ENCODE assay signal across 14 cellular contexts in genomic region chr22:23246982-23247766, GRCh38.
DNase-seq lines count a peak whose midpoint lies in the region; ATAC-seq and TF ChIP-seq lines count a peak whose summit lies in the region.
"Had no signal": no experiment of that assay in that cellular context is flagged by ENCODE, and none has a peak within 500 bp of the region (broad histone marks: within the 10 kb centered on the region; RNA-seq: fewer than 3 reads in every experiment).

No MANE protein-coding gene starts in this region.

- H3K4me1 Mint-ChIP-seq in T-helper 17 cell (peaks cover 65% of the 10 kb centered on the region), nephron progenitor cell (peaks cover 90% of the 10 kb centered on the region)

- ATAC-seq in T-helper 17 cell: no peak
- ATAC-seq in GM21367 (IDR thresholded peaks at IDR 0.05; ENCODE audit: unreplicated experiment): no peak
- ATAC-seq: body of pancreas had no signal

- H3K27ac ChIP-seq in hepatocyte: no peak overlapping the region
- H3K27ac ChIP-seq: KMS-11 had no signal

- H3K27ac Mint-ChIP-seq in T-helper 17 cell (peak overlapping the region; percentile 88), nephron progenitor cell (peak overlapping the region; percentile 88)
- H3K27ac Mint-ChIP-seq: mesothelial cell of epicardium had no signal

- H3K4me3 Mint-ChIP-seq in T-helper 17 cell (no peak overlapping the region), nephron progenitor cell (no peak overlapping the region)
- H3K4me3 Mint-ChIP-seq: mesothelial cell of epicardium had no signal

- H3K27me3 Mint-ChIP-seq in T-helper 17 cell: no peaks in the 10 kb centered on the region
- peaks cover 5% of the 10 kb centered on the region for H3K27me3 Mint-ChIP-seq in nephron progenitor cell (ENCODE audit: low read depth, poor library complexity)

- H3K36me3 Mint-ChIP-seq in T-helper 17 cell (ENCODE audit: low read depth): no peaks in the 10 kb centered on the region
- no peaks in the 10 kb centered on the region for H3K36me3 Mint-ChIP-seq in nephron progenitor cell (ENCODE audit: low read depth)
- H3K36me3 Mint-ChIP-seq: mesothelial cell of epicardium had no signal

- no peak for TF ChIP-seq CTCF in nephron progenitor cell (IDR thresholded peaks at IDR 0.05)
- no peak for TF ChIP-seq CTCF in hepatocyte (IDR thresholded peaks at IDR 0.05; ENCODE audit: poor library complexity)

- no peak overlapping the region for H3K4me2 ChIP-seq in hepatocyte
- H3K4me2 ChIP-seq: KMS-11 had no signal

- no peaks in the 10 kb centered on the region for H3K9me3 Mint-ChIP-seq in nephron progenitor cell
- H3K9me3 Mint-ChIP-seq: mesothelial cell of epicardium had no signal

- H3K4me3 ChIP-seq in hepatocyte: no peak overlapping the region
- H3K4me3 ChIP-seq: body of pancreas had no signal

- H3K9me3 ChIP-seq in T-helper 17 cell (ENCODE audit: control insufficient read depth, low read length, poor library complexity, severe bottlenecking) (no peaks in the 10 kb centered on the region), hepatocyte (ENCODE audit: low read depth) (no peaks in the 10 kb centered on the region)
- H3K9me3 ChIP-seq: body of pancreas had no signal

- H3K9me2 ChIP-seq in hepatocyte (replicated peaks; ENCODE audit: insufficient read depth): no peaks in the 10 kb centered on the region

- H3K36me3 ChIP-seq in hepatocyte (replicated peaks; ENCODE audit: insufficient read depth, low read depth): no peaks in the 10 kb centered on the region

- no peak overlapping the region for H2AFZ ChIP-seq in hepatocyte

- H4K20me1 ChIP-seq in hepatocyte (ENCODE audit: insufficient read depth, poor library complexity, severe bottlenecking): peaks cover 19% of the 10 kb centered on the region

- DNase-seq in NCI-H345 (lab: John Stamatoyannopoulos, UW): peak; percentile 13
- DNase-seq in NCI-H345 treated with DMSO at 0.1 percent for 48 hours (lab: John Stamatoyannopoulos, UW; ENCODE audit: unreplicated experiment): no peak
- DNase-seq in NCI-H146 (lab: John Stamatoyannopoulos, UW): peak; percentile 59
- DNase-seq in T-helper 17 cell: no peak
- DNase-seq in nephron progenitor cell: no peak
- no peak for DNase-seq in AG20443 (ENCODE audit: low spot score)
- no peak for DNase-seq in hepatocyte (ENCODE audit: low spot score)
- DNase-seq: activated CD4-positive, alpha-beta T cell treated with anti-CD3 and anti-CD28 coated beads for 1 hour; body of pancreas; NCI-H187 treated with DMSO at 0.1 percent for 48 hours; OCI-M1 had no signal

- WGBS in hepatocyte (ENCODE audit: low lambda C conversion rate, missing lambda C conversion rate): 79% methylated on average over 13 of the region's 13 CpGs

- peaks cover 91% of the 10 kb centered on the region for H3K79me2 ChIP-seq in hepatocyte

- H3K4me1 ChIP-seq in hepatocyte (ENCODE audit: insufficient read depth): peaks cover 63% of the 10 kb centered on the region

- H3K27me3 ChIP-seq in hepatocyte: no peaks in the 10 kb centered on the region
- H3K27me3 ChIP-seq: body of pancreas had no signal

Comparison
In these comparisons a context has a peak if more than half of its experiments do, and no peak if none do; other contexts are left out.
1. DNase-seq: peak in NCI-H345 (single experiment) and NCI-H146 (single experiment); none in NCI-H345 treated with DMSO at 0.1 percent for 48 hours (single experiment), T-helper 17 cell (0 of 3), nephron progenitor cell (single experiment), AG20443 (single experiment) and hepatocyte (single experiment).